Comparison of ENCODE assay signal across 8 cellular contexts in genomic region chr11:2382927-2383822, GRCh38. TPM values are rescaled to one million over a fixed set of nuclear protein-coding genes. Genes with fewer than 3 reads are reported as not detected.
DNase-seq lines count a peak whose midpoint lies in the region; ATAC-seq and TF ChIP-seq lines count a peak whose summit lies in the region.

No MANE protein-coding gene starts in this region.

- ATAC-seq in GM18517 (IDR thresholded peaks at IDR 0.05; ENCODE audit: unreplicated experiment): no peak

- CTCF ChIA-PET in RWPE1 (lab: Yijun Ruan, JAX): interaction anchor here (0.6 to 1.3 kb wide), 3 partner anchors 37 to 60 kb away, joined by 3 to 5 read pairs (median 5); no protein-coding TSS in a partner anchor

- TF ChIP-seq CTCF in DOHH2 (IDR thresholded peaks at IDR 0.05; ENCODE audit: low read depth, low read length, poor library complexity, severe bottlenecking) (no peak), RWPE1 (conservative IDR thresholded peaks at IDR 0.05; ENCODE audit: low read depth) (0 out of 2 replicates have a peak, but pooled peaks have one; percentile 3), fibroblast of the aortic adventitia (IDR thresholded peaks at IDR 0.05; ENCODE audit: insufficient read depth, low read length) (no peak), prostate gland (IDR thresholded peaks at IDR 0.05) (peak in 1 of 4 experiments; percentile 14)

- intact Hi-C loops in prostate gland (cut with DNase I): no loop called here

- no peaks in the 10 kb centered on the region for H3K9me2 ChIP-seq in DOHH2 (replicated peaks; ENCODE audit: control insufficient read depth, low read length)

- WGBS in prostate gland: 29% methylated on average over 22 of the region's 25 CpGs

- peaks cover 93% of the 10 kb centered on the region for H3K79me2 ChIP-seq in DOHH2 (ENCODE audit: control insufficient read depth, low read length)

- H3K4me3 ChIP-seq in DOHH2 (ENCODE audit: low read length) (peak overlapping the region; percentile 86), fibroblast of the aortic adventitia (ENCODE audit: low read depth, low read length) (peak overlapping the region; percentile 9), prostate gland (no peak overlapping the region)

- peaks cover 40% of the 10 kb centered on the region for H4K20me1 ChIP-seq in DOHH2 (ENCODE audit: control insufficient read depth, insufficient read depth, low read depth, low read length)

- H3K9me3 ChIP-seq in DOHH2 (ENCODE audit: control insufficient read depth, insufficient read depth, low read length): no peaks in the 10 kb centered on the region
- no peaks in the 10 kb centered on the region for H3K9me3 ChIP-seq in prostate gland

- H3K4me1 ChIP-seq in DOHH2 (ENCODE audit: control insufficient read depth, low read length): peaks cover 86% of the 10 kb centered on the region
- peaks cover 61% of the 10 kb centered on the region for H3K4me1 ChIP-seq in prostate gland (replicated peaks)

- H3K36me3 ChIP-seq in DOHH2 (ENCODE audit: control insufficient read depth, low read length) (peaks cover 85% of the 10 kb centered on the region), prostate gland (no peaks in the 10 kb centered on the region)

- H3K4me2 ChIP-seq in DOHH2 (ENCODE audit: low read length): peak overlapping the region; percentile 86

- POLR2A ChIA-PET in RWPE1 (lab: Yijun Ruan, JAX; ENCODE audit: low non-redundant PET): interaction anchor here (0.7 kb wide), 1 partner anchor 17 kb away, joined by 6 read pairs; the partner anchor contains the start of gene TSSC4

- H3K27me3 ChIP-seq in DOHH2 (ENCODE audit: control insufficient read depth, low read length) (no peaks in the 10 kb centered on the region), prostate gland (replicated peaks; ENCODE audit: insufficient read depth) (no peaks in the 10 kb centered on the region)

- TF ChIP-seq POLR2A in prostate gland (IDR thresholded peaks at IDR 0.05): no peak

- DNase-seq in RWPE1 (ENCODE audit: low spot score) (no peak), fibroblast of the aortic adventitia (ENCODE audit: low read depth) (peak; percentile 25), prostate gland (ENCODE audit: low spot score) (no peak), NCI-H1048 (lab: John Stamatoyannopoulos, UW) (no peak), NCI-H1092 treated with DMSO at 0.1 percent for 48 hours (lab: John Stamatoyannopoulos, UW) (no peak), NCI-H1092 (lab: John Stamatoyannopoulos, UW) (no peak)

- peaks cover 47% of the 10 kb centered on the region for H3F3A ChIP-seq in DOHH2 (ENCODE audit: control insufficient read depth, insufficient read depth)

- H3K27ac ChIP-seq in DOHH2 (ENCODE audit: low read depth, low read length) (peak overlapping the region; percentile 89), RWPE1 (peak overlapping the region; percentile 99), prostate gland (peak overlapping the region; percentile 80 to 97)

RNA-seq across cellular contexts. Expression of gene CD81, which starts 6.1 kb away (rescaled TPM):
- total RNA-seq in fibroblast of the aortic adventitia (ENCODE audit: low replicate concordance) (282 and 327 TPM in 2 replicates), prostate gland (100 to 1,000 TPM; 472 to 927 TPM)

RNA-seq across cellular contexts. Expression of gene TSSC4, which starts 17.4 kb away (rescaled TPM):
- 19.6 and 31.5 TPM in 2 replicates for total RNA-seq in fibroblast of the aortic adventitia (ENCODE audit: low replicate concordance)
- 10 to 100 TPM; 40.4 to 71.1 TPM for total RNA-seq in prostate gland

Comparison
In these comparisons a context has a peak if more than half of its experiments do, and no peak if none do; other contexts are left out.
1. H3K4me3 ChIP-seq: peak in DOHH2 (single experiment) and fibroblast of the aortic adventitia (single experiment); none in prostate gland (0 of 2).
2. Peak in every context shown above with its lines, with median percentiles within 50 percentile points of each other: H3K27ac ChIP-seq.